In genomic region chr6:162637317-162637716, GRCh38 we compare ENCODE assay signal across 26 cellular contexts.
DNase-seq lines count a peak whose midpoint lies in the region; ATAC-seq, FAIRE-seq and TF ChIP-seq lines count a peak whose summit lies in the region.
"Had no signal": no experiment of that assay in that cellular context is flagged by ENCODE, and none has a peak within 500 bp of the region (broad histone marks: within the 10 kb centered on the region; RNA-seq: fewer than 3 reads in every experiment).

No MANE protein-coding gene starts in this region.

- TF ChIP-seq RAD21 in HepG2 (CRISPR knock-in tag; IDR thresholded peaks at IDR 0.05): no peak

- FAIRE-seq in HepG2 (lab: Jason Lieb, UNC) (no peak), pancreas (lab: Jason Lieb, UNC) (no peak)
- FAIRE-seq: A204.1, GM12878, GM12892, GM18507 had no signal

- TF ChIP-seq POLR2A in HepG2 (IDR thresholded peaks at IDR 0.05; ENCODE audit: insufficient read depth in 1 of 2, low read depth in 2 of 2, low read length in 2 of 2) (no peak), right lobe of liver (IDR thresholded peaks at IDR 0.05) (no peak)

- no peaks in the 10 kb centered on the region for H4K20me1 ChIP-seq in HepG2 (ENCODE audit: insufficient read depth, low read length)
- H4K20me1 ChIP-seq: BLaER1 had no signal

- H3K27me3 ChIP-seq in HepG2 (ENCODE audit: control insufficient read depth in 1 of 2, insufficient read depth in 2 of 2, low read length in 2 of 2) (no peaks in the 10 kb centered on the region), right lobe of liver (no peaks in the 10 kb centered on the region), pancreas (no peaks in the 10 kb centered on the region), right cardiac atrium (ENCODE audit: control insufficient read depth, insufficient read depth) (no peaks in the 10 kb centered on the region)
- H3K27me3 ChIP-seq: BE2C, BLaER1 had no signal

- no peaks in the 10 kb centered on the region for H3K9me3 ChIP-seq in SK-N-MC (ENCODE audit: low read depth, low read length)
- H3K9me3 ChIP-seq in HepG2 (ENCODE audit: low read length): no peaks in the 10 kb centered on the region
- no peaks in the 10 kb centered on the region for H3K9me3 ChIP-seq in right lobe of liver
- no peaks in the 10 kb centered on the region for H3K9me3 ChIP-seq in pancreas
- H3K9me3 ChIP-seq in right cardiac atrium (ENCODE audit: control insufficient read depth, low read length): no peaks in the 10 kb centered on the region
- H3K9me3 ChIP-seq: BE2C, BLaER1 had no signal

- POLR2A ChIA-PET in HepG2 (lab: Yijun Ruan, JAX): no interaction called here

- no peaks in the 10 kb centered on the region for H3K79me2 ChIP-seq in HepG2 (ENCODE audit: insufficient read depth, low read length)

- H3K27ac ChIP-seq in SK-N-MC: peak overlapping the region; percentile 54; the same call in 1 of the 2 replicates
- no peak overlapping the region for H3K27ac ChIP-seq in HepG2 (ENCODE audit: extremely low read length, insufficient read depth, low read length)
- H3K27ac ChIP-seq in right lobe of liver: no peak overlapping the region
- H3K27ac ChIP-seq in pancreas: no peak overlapping the region
- H3K27ac ChIP-seq in right cardiac atrium (ENCODE audit: low read length): no peak overlapping the region
- H3K27ac ChIP-seq: BLaER1 had no signal

- H3K4me3 ChIP-seq in SK-N-MC (no peak overlapping the region), HepG2 (replicated peaks in 1 of 3; ENCODE audit: insufficient read depth in 1 of 3, low read depth in 2 of 3, low read length in 3 of 3) (no peak overlapping the region), right lobe of liver (no peak overlapping the region), pancreas (no peak overlapping the region), right cardiac atrium (ENCODE audit: low read length) (no peak overlapping the region)
- H3K4me3 ChIP-seq: BLaER1, GM12878 had no signal

- BruUV-seq in HepG2 (replicated peaks; lab: Mats Ljungman, UMichigan): no TSS peak

- H3K9ac ChIP-seq in SK-N-MC (ENCODE audit: insufficient read length): no peak overlapping the region
- H3K9ac ChIP-seq in HepG2 (ENCODE audit: insufficient read depth, low read depth, low read length): no peak overlapping the region
- H3K9ac ChIP-seq: BLaER1 had no signal

- H2AFZ ChIP-seq in HepG2 (ENCODE audit: low read length): no peak overlapping the region

- CTCF ChIA-PET in HepG2 (lab: Yijun Ruan, JAX; ENCODE audit: low intra/inter-chr PET ratio, low total read pairs): no interaction called here

- no peak overlapping the region for H3K4me2 ChIP-seq in HepG2 (ENCODE audit: low read depth, low read length)
- H3K4me2 ChIP-seq: BLaER1 had no signal

- H3K36me3 ChIP-seq in SK-N-MC (ENCODE audit: insufficient read depth, low read length) (no peaks in the 10 kb centered on the region), HepG2 (replicated peaks in 1 of 2; ENCODE audit: control insufficient read depth in 1 of 2, insufficient read depth in 2 of 2, low read length in 2 of 2) (no peaks in the 10 kb centered on the region), right lobe of liver (no peaks in the 10 kb centered on the region), pancreas (no peaks in the 10 kb centered on the region)
- H3K36me3 ChIP-seq: BE2C, BLaER1 had no signal

- in situ Hi-C loops in HepG2 (cut with HindIII; ENCODE audit: extremely low pct_ligation_motif_present, low pct_unique_long_range_greater_than_20kb): no loop called here

- ATAC-seq in HepG2 (peak; percentile 78), right lobe of liver (peak in 3 of 4 donors; percentile 62 to 80 (median 71)), pancreas (no peak), right cardiac atrium (no peak)
- ATAC-seq: GM12878 had no signal

- DNase-seq in SK-N-MC (ENCODE audit: low read depth, low spot score) (no peak), HepG2 (ENCODE audit: low spot score) (peak; percentile 15), right lobe of liver (no peak), globus pallidus (ENCODE audit: low spot score) (no peak), pancreas (no peak), right cardiac atrium (no peak)
- DNase-seq: 8988T; ACHN; BE2C; C1 segment of cervical spinal cord; CD4-positive, alpha-beta memory T cell; CD4-positive, CD25-positive, alpha-beta regulatory T cell; CD8-positive, alpha-beta memory T cell; COR-L47; DMS 273 treated with DMSO at 0.1 percent for 48 hours; DMS153; DMS53; DMS79; DND-41; EL; GDM1 had no signal

- WGBS in HepG2 (ENCODE audit: low lambda C conversion rate): 3% methylated on average over 2 of the region's 2 CpGs
- 41% methylated on average over 2 of the region's 2 CpGs for WGBS in right lobe of liver (ENCODE audit: insufficient coverage, low coverage, low lambda C conversion rate, missing lambda C conversion rate)
- 55 to 74% methylated on average over 2 of the region's 2 CpGs for WGBS in pancreas, 2 donors
- 90% methylated on average over 2 of the region's 2 CpGs for WGBS in right cardiac atrium

- H3K4me1 ChIP-seq in HepG2 (ENCODE audit: insufficient read depth, low read length) (no peaks in the 10 kb centered on the region), right lobe of liver (no peaks in the 10 kb centered on the region), pancreas (no peaks in the 10 kb centered on the region), right cardiac atrium (ENCODE audit: control insufficient read depth, insufficient read depth, low read length) (no peaks in the 10 kb centered on the region)
- H3K4me1 ChIP-seq: BLaER1 had no signal

- intact Hi-C loops in HepG2 (cut with micrococcal nuclease; ENCODE audit: unreplicated experiment) (no loop called here), right lobe of liver (cut with DNase I) (no loop called here), pancreas (cut with DNase I) (no loop called here), right cardiac atrium (cut with DNase I) (no loop called here)

- TF ChIP-seq CTCF in HepG2 (CRISPR knock-in tag; IDR thresholded peaks at IDR 0.05) (no peak), right lobe of liver (IDR thresholded peaks at IDR 0.05) (no peak), pancreas (IDR thresholded peaks at IDR 0.05) (no peak)

- no peak for TF ChIP-seq EP300 in HepG2 (IDR thresholded peaks at IDR 0.05; ENCODE audit: low read depth in 2 of 2, low read length in 2 of 2)
- TF ChIP-seq EP300 in HepG2 (CRISPR knock-in tag; IDR thresholded peaks at IDR 0.05; ENCODE audit: borderline replicate concordance): no peak

TF ChIP-seq in HepG2, 621 proteins besides CTCF, POLR2A, EP300 and RAD21 (continues in another document):
- no peak for TF ChIP-seq ZNF800 (CRISPR knock-in tag; IDR thresholded peaks at IDR 0.05)
- TF ChIP-seq SNAPC4 (CRISPR knock-in tag; IDR thresholded peaks at IDR 0.05): no peak
- no peak for TF ChIP-seq MEIS1 (CRISPR knock-in tag; IDR thresholded peaks at IDR 0.05; ENCODE audit: borderline replicate concordance)
- peak; percentile 40; the same call in 1 of the 2 replicates for TF ChIP-seq TFAP4 (IDR thresholded peaks at IDR 0.05; ENCODE audit: borderline replicate concordance, low read depth)

Comparison
In these comparisons a context has a peak if more than half of its experiments do, and no peak if none do; other contexts are left out.
1. ATAC-seq: peak in HepG2 (single experiment) and right lobe of liver (3 of 4); none in pancreas (0 of 4) and right cardiac atrium (0 of 2).